9 cellular contexts compared by ENCODE assay signal in the genomic region with DNA sequence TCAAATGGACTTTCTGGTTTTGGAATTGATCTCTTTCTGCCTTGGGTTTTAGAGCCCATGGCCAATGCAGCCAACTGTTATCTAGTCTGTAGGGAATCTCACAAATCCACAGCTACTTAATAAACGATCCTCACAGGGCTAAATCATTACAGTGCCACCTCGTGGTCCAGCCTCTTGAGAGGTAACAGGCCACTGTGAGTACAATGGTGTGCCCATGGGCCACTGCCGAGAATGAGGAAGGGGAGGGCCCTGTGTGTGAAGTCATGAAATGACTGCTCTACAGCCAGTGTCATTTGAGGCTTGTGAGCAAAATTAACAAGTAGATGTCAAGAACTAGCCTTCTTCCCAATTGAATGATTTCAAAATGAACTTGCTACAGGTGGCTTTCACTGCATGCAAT. TPM values are rescaled to one million over a fixed set of nuclear protein-coding genes. Genes with fewer than 3 reads are reported as not detected.
DNase-seq lines count a peak whose midpoint lies in the region; ATAC-seq and TF ChIP-seq lines count a peak whose summit lies in the region.
"Had no signal": no experiment of that assay in that cellular context is flagged by ENCODE, and none has a peak within 500 bp of the region (broad histone marks: within the 10 kb centered on the region; RNA-seq: fewer than 3 reads in every experiment).

No MANE protein-coding gene starts in this region.

- no peak overlapping the region for H3K4me3 Mint-ChIP-seq in activated CD4-positive, alpha-beta memory T cell treated with anti-CD3 and anti-CD28 coated beads, Interleukin-2, amount 10 ng/mL, durations not matched to agents 7 days and 5 days
- no peak overlapping the region for H3K4me3 Mint-ChIP-seq in natural killer cell treated with Interleukin-12 subunit alpha and Interleukin-12 subunit beta and Interleukin-15 and Interleukin-18, amount 100 ng/mL, for 72 hours
- H3K4me3 Mint-ChIP-seq: activated naive CD8-positive, alpha-beta T cell had no signal

- H3K4me3 ChIP-seq in suprapubic skin = no peak overlapping the region

- no peak for TF ChIP-seq EP300 in suprapubic skin (IDR thresholded peaks at IDR 0.05)

- in situ Hi-C loops in ACHN (cut with HindIII; ENCODE audit: low pct_ligation_motif_present, low pct_unique_long_range_greater_than_20kb, low sequenced_read_pairs) (no loop called here), GM13976 (cut with MboI; ENCODE audit: low sequenced_read_pairs, unreplicated experiment) (loop anchor here (25.0 kb wide), 1 partner anchor 672 kb away; no protein-coding TSS in a partner anchor)

- CTCF ChIA-PET in activated CD4-positive, alpha-beta memory T cell treated with anti-CD3 and anti-CD28 coated beads, Interleukin-2, amount 10 ng/mL, durations not matched to agents 7 days and 5 days (lab: Charles Lee) = interaction anchor here (0.7 to 4.0 kb wide), 6 partner anchors 11 to 492 kb away, joined by 3 to 69 read pairs (median 12); partner anchors contain the start of gene MYLIP

- H3K27me3 ChIP-seq in suprapubic skin = no peaks in the 10 kb centered on the region

- WGBS in suprapubic skin = 39% methylated on average over 3 of the region's 3 CpGs

- ATAC-seq in natural killer cell treated with Interleukin-12 subunit alpha and Interleukin-12 subunit beta and Interleukin-15 and Interleukin-18, amount 100 ng/mL, for 72 hours = no peak

- H3K36me3 Mint-ChIP-seq in activated CD4-positive, alpha-beta memory T cell treated with anti-CD3 and anti-CD28 coated beads, Interleukin-2, amount 10 ng/mL, durations not matched to agents 7 days and 5 days (ENCODE audit: low read depth) = peaks cover 23% of the 10 kb centered on the region
- H3K36me3 Mint-ChIP-seq in natural killer cell treated with Interleukin-12 subunit alpha and Interleukin-12 subunit beta and Interleukin-15 and Interleukin-18, amount 100 ng/mL, for 72 hours = peaks cover 16% of the 10 kb centered on the region

- TF ChIP-seq POLR2A in suprapubic skin (IDR thresholded peaks at IDR 0.05) = no peak

- H3K27me3 Mint-ChIP-seq in activated CD4-positive, alpha-beta memory T cell treated with anti-CD3 and anti-CD28 coated beads, Interleukin-2, amount 10 ng/mL, durations not matched to agents 7 days and 5 days = peaks cover 13% of the 10 kb centered on the region
- H3K27me3 Mint-ChIP-seq in natural killer cell treated with Interleukin-12 subunit alpha and Interleukin-12 subunit beta and Interleukin-15 and Interleukin-18, amount 100 ng/mL, for 72 hours = peaks cover 0 to 2% of the 10 kb centered on the region in 2 donors
- H3K27me3 Mint-ChIP-seq: activated naive CD8-positive, alpha-beta T cell had no signal

- H3K9me3 Mint-ChIP-seq in activated CD4-positive, alpha-beta memory T cell treated with anti-CD3 and anti-CD28 coated beads, Interleukin-2, amount 10 ng/mL, durations not matched to agents 7 days and 5 days = peaks cover 16% of the 10 kb centered on the region
- H3K9me3 Mint-ChIP-seq in natural killer cell treated with Interleukin-12 subunit alpha and Interleukin-12 subunit beta and Interleukin-15 and Interleukin-18, amount 100 ng/mL, for 72 hours = no peaks in the 10 kb centered on the region

- H3K27ac ChIP-seq in suprapubic skin = no peak overlapping the region

- DNase-seq in ACHN (peak; percentile 50), GM13976 (ENCODE audit: low spot score) (peak; percentile 50), M059J (ENCODE audit: low read depth) (peak; percentile 72), medulla oblongata (ENCODE audit: extremely low spot score) (peak; percentile 33), suprapubic skin (ENCODE audit: low spot score in 2 of 2) (no peak), NCI-H1105 treated with DMSO at 0.1 percent for 48 hours (lab: John Stamatoyannopoulos, UW) (no peak)
- DNase-seq in activated CD4-positive, alpha-beta memory T cell treated with anti-CD3 and anti-CD28 coated beads, Interleukin-2, amount 10 ng/mL, durations not matched to agents 7 days and 5 days = peak; percentile 25
- no peak for DNase-seq in natural killer cell treated with Interleukin-12 subunit alpha and Interleukin-12 subunit beta and Interleukin-15 and Interleukin-18, amount 100 ng/mL, for 72 hours (ENCODE audit: low spot score)

- H3K9me3 ChIP-seq in suprapubic skin = no peaks in the 10 kb centered on the region

- TF ChIP-seq CTCF in GM13976 (IDR thresholded peaks at IDR 0.05; ENCODE audit: borderline replicate concordance, control extremely low read depth, extremely low read depth, insufficient read depth, missing control alignments) (no peak), suprapubic skin (IDR thresholded peaks at IDR 0.05) (peak in 1 of 2 donors; percentile 23)

- peaks cover 39% of the 10 kb centered on the region for H3K4me1 Mint-ChIP-seq in activated CD4-positive, alpha-beta memory T cell treated with anti-CD3 and anti-CD28 coated beads, Interleukin-2, amount 10 ng/mL, durations not matched to agents 7 days and 5 days
- peaks cover 27% of the 10 kb centered on the region in 2 donors for H3K4me1 Mint-ChIP-seq in natural killer cell treated with Interleukin-12 subunit alpha and Interleukin-12 subunit beta and Interleukin-15 and Interleukin-18, amount 100 ng/mL, for 72 hours (ENCODE audit: low read depth in 2 of 2)

- POLR2A ChIA-PET in activated CD4-positive, alpha-beta memory T cell treated with anti-CD3 and anti-CD28 coated beads, Interleukin-2, amount 10 ng/mL, durations not matched to agents 7 days and 5 days (lab: Charles Lee) = interaction anchor here (2.0 to 2.7 kb wide), 2 partner anchors 48 to 55 kb away, joined by 11 to 14 read pairs; partner anchors contain the start of gene MYLIP

- H3K27ac Mint-ChIP-seq in activated CD4-positive, alpha-beta memory T cell treated with anti-CD3 and anti-CD28 coated beads, Interleukin-2, amount 10 ng/mL, durations not matched to agents 7 days and 5 days = no peak overlapping the region
- H3K27ac Mint-ChIP-seq in natural killer cell treated with Interleukin-12 subunit alpha and Interleukin-12 subunit beta and Interleukin-15 and Interleukin-18, amount 100 ng/mL, for 72 hours = no peak overlapping the region
- H3K27ac Mint-ChIP-seq: activated naive CD8-positive, alpha-beta T cell had no signal

- H3K4me1 ChIP-seq in suprapubic skin = peaks cover 9% of the 10 kb centered on the region

- H3K36me3 ChIP-seq in suprapubic skin = no peaks in the 10 kb centered on the region

RNA-seq across cellular contexts. Expression of gene GMPR, which starts 54.3 kb away (rescaled TPM):
- total RNA-seq in M059J (2014; rRNA removed; shearing (Covaris generic)) = 64.3 and 92.2 TPM in 2 replicates
- total RNA-seq in activated CD4-positive, alpha-beta memory T cell treated with anti-CD3 and anti-CD28 coated beads, Interleukin-2, amount 10 ng/mL, durations not matched to agents 7 days and 5 days = 1 to 10 TPM; 3.4 to 4.0 TPM
- total RNA-seq in suprapubic skin = 10 to 100 TPM in 2 of 4 donors, 1 to 10 TPM in 2; 4.9 to 16.4 (median 12.9) TPM
- total RNA-seq in natural killer cell treated with Interleukin-12 subunit alpha and Interleukin-12 subunit beta and Interleukin-15 and Interleukin-18, amount 100 ng/mL, for 72 hours = 1 to 10 TPM in 1 of 2 donors, under 1 TPM in 1; 0.31 to 3.9 TPM

RNA-seq across cellular contexts. Expression of gene MYLIP, which starts 55.2 kb away (rescaled TPM):
- total RNA-seq in M059J (2014; rRNA removed; shearing (Covaris generic)) = 11.8 and 16.3 TPM in 2 replicates
- total RNA-seq in activated CD4-positive, alpha-beta memory T cell treated with anti-CD3 and anti-CD28 coated beads, Interleukin-2, amount 10 ng/mL, durations not matched to agents 7 days and 5 days = 10 to 100 TPM; 16.2 to 18.6 TPM
- total RNA-seq in suprapubic skin = 10 to 100 TPM; 25.9 to 53.0 (median 36.5) TPM
- total RNA-seq in natural killer cell treated with Interleukin-12 subunit alpha and Interleukin-12 subunit beta and Interleukin-15 and Interleukin-18, amount 100 ng/mL, for 72 hours = 10 to 100 TPM; 12.2 to 18.1 TPM

Comparison
In these comparisons a context has a peak if more than half of its experiments do, and no peak if none do; other contexts are left out.
1. DNase-seq: peak in ACHN (single experiment), GM13976 (single experiment), M059J (single experiment), activated CD4-positive, alpha-beta memory T cell treated with anti-CD3 and anti-CD28 coated beads, Interleukin-2, amount 10 ng/mL, durations not matched to agents 7 days and 5 days (single experiment) and medulla oblongata (single experiment); none in suprapubic skin (0 of 2), natural killer cell treated with Interleukin-12 subunit alpha and Interleukin-12 subunit beta and Interleukin-15 and Interleukin-18, amount 100 ng/mL, for 72 hours (single experiment) and NCI-H1105 treated with DMSO at 0.1 percent for 48 hours (single experiment).